In genomic region chr3:12862387-12862786, GRCh38 we compare ENCODE assay signal across 33 cellular contexts.
"Had no signal": no experiment of that assay in that cellular context is flagged by ENCODE, and none has a peak within 500 bp of the region (broad histone marks: within the 10 kb centered on the region; RNA-seq: fewer than 3 reads in every experiment).

No MANE protein-coding gene starts in this region.

- H3K4me3 ChIP-seq: adrenal gland, body of pancreas, breast epithelium had no signal

- H3K4me1 ChIP-seq: adrenal gland, body of pancreas, breast epithelium had no signal

- H3K36me3 ChIP-seq: adrenal gland, brain microvascular endothelial cell, breast epithelium had no signal

- ATAC-seq: activated CD8-positive, alpha-beta T cell treated with anti-CD3 and anti-CD28 coated beads for 36 hours; activated naive CD4-positive, alpha-beta T cell treated with anti-CD3 and anti-CD28 coated beads, Interleukin-2, amount 50 U/mL, for 72 hours; activated T-cell treated with anti-CD3 and anti-CD28 coated beads, Interleukin-2, amount 50 U/mL, for 4 hours; activated T-cell treated with anti-CD3 and anti-CD28 coated beads, Interleukin-2, amount 50 U/mL, for 72 hours; activated T-helper 17 cell treated with anti-CD3 and anti-CD28 coated beads, Interleukin-2, amount 50 U/mL, for 72 hours; body of pancreas had no signal

- H3K9me3 ChIP-seq: adrenal gland, body of pancreas had no signal

- FAIRE-seq: astrocyte, TTC549 had no signal

- H3K27ac ChIP-seq: adrenal gland, body of pancreas, brain microvascular endothelial cell, breast epithelium, VCaP had no signal

- H3K27me3 ChIP-seq: adrenal gland, body of pancreas, brain microvascular endothelial cell, breast epithelium had no signal

- DNase-seq: activated B cell treated with CpG ODN at 0.5 μM for 24 hours; activated CD4-positive, alpha-beta memory T cell treated with anti-CD3 and anti-CD28 coated beads for 36 hours; activated CD4-positive, alpha-beta T cell treated with anti-CD3 and anti-CD28 coated beads for 4 hours; activated CD4-positive, alpha-beta T cell treated with anti-CD3 and anti-CD28 coated beads, Interleukin-2, amount 10 ng/mL, durations not matched to agents 24 days and 14 days; activated CD4-positive, alpha-beta T cell treated with anti-CD3 and anti-CD28 coated beads, Interleukin-2, amount 50 U/mL, for 1 hour; activated CD4-positive, alpha-beta T cell treated with anti-CD3 and anti-CD28 coated beads, Interleukin-2, amount 50 U/mL, for 4 hours; activated CD4-positive, CD25-positive, alpha-beta regulatory T cell treated with anti-CD3 and anti-CD28 coated beads, Interleukin-2, amount 50 U/mL, for 72 hours; activated CD8-positive, alpha-beta memory T cell treated with anti-CD3 and anti-CD28 coated beads, Interleukin-2, amount 50 U/mL, for 4 hours; activated CD8-positive, alpha-beta T cell treated with anti-CD3 and anti-CD28 coated beads for 36 hours; activated effector memory CD4-positive, alpha-beta T cell treated with anti-CD3 and anti-CD28 coated beads, Interleukin-2, amount 50 U/mL, for 16 hours; activated gamma-delta T cell treated with Interleukin-2 at 50 U/mL for 16 hours; activated naive CD4-positive, alpha-beta T cell; activated naive CD4-positive, alpha-beta T cell treated with anti-CD3 and anti-CD28 coated beads for 36 hours; activated naive CD4-positive, alpha-beta T cell treated with anti-CD3 and anti-CD28 coated beads, Interleukin-2, amount 50 U/mL, for 16 hours; activated naive CD8-positive, alpha-beta T cell treated with anti-CD3 and anti-CD28 coated beads for 36 hours; activated T-cell treated with anti-CD3 and anti-CD28 coated beads for 4 hours; activated T-cell treated with anti-CD3 and anti-CD28 coated beads, Interleukin-2, amount 50 U/mL, for 1 hour; activated T-cell treated with anti-CD3 and anti-CD28 coated beads, Interleukin-2, amount 50 U/mL, for 4 hours; activated T-cell treated with anti-CD3 and anti-CD28 coated beads, Interleukin-2, amount 50 U/mL, for 72 hours; adrenal gland; amniotic stem cell; aorta; body of pancreas; brain microvascular endothelial cell; central memory CD4-positive, alpha-beta T cell; T-helper 2 cell; T-helper 9 cell had no signal
